27 cellular contexts compared by ENCODE assay signal in the genomic region with DNA sequence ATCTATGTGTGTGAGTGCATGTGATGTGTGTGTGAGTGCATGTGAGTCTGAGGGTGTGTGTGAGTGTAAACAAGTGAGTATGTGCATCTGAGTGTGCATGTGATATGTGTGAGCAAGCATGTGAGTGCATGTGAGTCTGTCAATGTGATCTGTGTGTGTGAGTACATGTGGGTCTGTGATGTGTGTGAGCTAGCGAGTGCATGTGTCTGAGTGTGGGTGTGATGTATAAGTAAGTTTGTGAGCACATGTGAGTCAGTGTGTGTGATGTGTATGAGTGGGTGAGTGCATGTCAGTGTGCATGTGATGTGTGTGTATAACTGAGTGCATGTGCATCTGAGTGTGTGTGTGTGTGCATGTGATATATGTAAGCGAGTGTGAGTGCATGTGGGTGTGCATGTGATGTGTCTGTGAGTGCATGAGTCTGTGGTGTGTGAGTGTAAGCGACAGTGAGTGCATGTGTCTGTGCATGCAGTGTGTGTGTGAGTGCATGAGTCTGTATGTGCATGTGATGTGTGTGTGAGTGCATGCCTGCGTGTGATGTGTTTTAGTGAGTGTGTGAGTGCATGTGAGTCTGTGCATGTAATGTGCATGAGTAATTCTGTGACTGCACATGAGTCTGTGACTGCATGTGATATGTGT. TPM values are rescaled to one million over a fixed set of nuclear protein-coding genes. Genes with fewer than 3 reads are reported as not detected.
DNase-seq lines count a peak whose midpoint lies in the region; FAIRE-seq and TF ChIP-seq lines count a peak whose summit lies in the region.
"Had no signal": no experiment of that assay in that cellular context is flagged by ENCODE, and none has a peak within 500 bp of the region (broad histone marks: within the 10 kb centered on the region; RNA-seq: fewer than 3 reads in every experiment).

No MANE protein-coding gene starts in this region.

- peak; percentile 52 for FAIRE-seq in astrocyte (lab: Jason Lieb, UNC)
- no peak for FAIRE-seq in small intestine (lab: Jason Lieb, UNC)
- FAIRE-seq in H54 (lab: Jason Lieb, UNC): no peak
- FAIRE-seq: G401.6, GM19239 had no signal

- no peak overlapping the region for H2AK5ac ChIP-seq in mesenchymal stem cell (ENCODE audit: low read length, severe bottlenecking)

- H3K4me2 ChIP-seq in astrocyte (ENCODE audit: low read length) (no peak overlapping the region), mesenchymal stem cell (ENCODE audit: low read length, poor library complexity, severe bottlenecking) (no peak overlapping the region)

- H2BK120ac ChIP-seq in mesenchymal stem cell (ENCODE audit: low read depth, low read length): no peak overlapping the region

- peak overlapping the region; percentile 60 to 99 for H3K18ac ChIP-seq in mesenchymal stem cell (ENCODE audit: low read depth in 1 of 2, low read length in 2 of 2)

- peak; percentile 34 for DNase-seq in activated CD4-positive, alpha-beta T cell treated with anti-CD3 and anti-CD28 coated beads, Interleukin-2, amount 10 ng/mL, durations not matched to agents 24 days and 14 days
- no peak for DNase-seq in activated CD4-positive, alpha-beta T cell treated with anti-CD3 and anti-CD28 coated beads for 48 hours
- DNase-seq in astrocyte (ENCODE audit: low read depth) (no peak), mesenchymal stem cell (no peak), vagina (ENCODE audit: extremely low spot score in 2 of 2) (no peak), small intestine (no peak), H54 (ENCODE audit: insufficient read length, low spot score) (no peak), MCF 10A (ENCODE audit: unreplicated experiment) (no peak)
- DNase-seq: Caco-2; CD8-positive, alpha-beta T cell; H7; HFFc6; NCI-H1092 treated with DMSO at 0.1 percent for 48 hours; NCI-H1436; NCI-H187; NCI-H2081 treated with DMSO at 0.1 percent for 48 hours; NCI-H2171; NCI-H226; NCI-H510A; NCI-H69; SHP77 treated with DMSO at 0.1 percent for 48 hours had no signal

- H3K27ac ChIP-seq in astrocyte (ENCODE audit: low read depth, low read length) (no peak overlapping the region), mesenchymal stem cell (ENCODE audit: low read length, poor library complexity, severe bottlenecking) (no peak overlapping the region), vagina (peak overlapping the region; percentile 98), small intestine (ENCODE audit: low read depth in 1 of 2, low read length in 1 of 2) (no peak overlapping the region)
- H3K27ac ChIP-seq: 22Rv1, C4-2B had no signal

- H3K4me1 Mint-ChIP-seq in activated CD4-positive, alpha-beta T cell treated with anti-CD3 and anti-CD28 coated beads, Interleukin-2, amount 10 ng/mL, durations not matched to agents 24 days and 14 days: no peaks in the 10 kb centered on the region
- H3K4me1 Mint-ChIP-seq in astrocyte (ENCODE audit: low read depth, unreplicated experiment): peaks cover 8% of the 10 kb centered on the region
- H3K4me1 Mint-ChIP-seq in MCF 10A (ENCODE audit: insufficient read depth, unreplicated experiment): no peaks in the 10 kb centered on the region
- H3K4me1 Mint-ChIP-seq: B cell, IgD-negative memory B cell had no signal

- H3K4me1 ChIP-seq in astrocyte (ENCODE audit: insufficient read depth, low read length) (peaks cover 13% of the 10 kb centered on the region), mesenchymal stem cell (ENCODE audit: control insufficient read depth, insufficient read depth, low read depth, low read length) (peaks cover 24% of the 10 kb centered on the region), vagina (peaks cover 42% of the 10 kb centered on the region), small intestine (ENCODE audit: control insufficient read depth in 2 of 2, insufficient read depth in 1 of 2, low read depth in 1 of 2, low read length in 1 of 2) (no peaks in the 10 kb centered on the region)
- H3K4me1 ChIP-seq: Caco-2 had no signal

- TF ChIP-seq CTCF in astrocyte (IDR thresholded peaks at IDR 0.05; ENCODE audit: insufficient read depth, low read depth, low read length) (no peak), vagina (IDR thresholded peaks at IDR 0.05) (no peak), MCF 10A (IDR thresholded peaks at IDR 0.05; ENCODE audit: unreplicated experiment) (no peak)

- H3K4me3 ChIP-seq in astrocyte (ENCODE audit: insufficient read depth, low read depth, low read length) (no peak overlapping the region), mesenchymal stem cell (ENCODE audit: insufficient read depth in 1 of 2, low read depth in 1 of 2, low read length in 2 of 2) (peak overlapping the region in 1 of 2 experiments; percentile 0), vagina (peak overlapping the region in 1 of 2 donors; percentile 17), small intestine (ENCODE audit: low read depth in 1 of 2, low read length in 2 of 2) (no peak overlapping the region)

- no peak overlapping the region for H2BK15ac ChIP-seq in mesenchymal stem cell (ENCODE audit: low read depth, poor library complexity, severe bottlenecking)

- no peak overlapping the region for H3K4me3 Mint-ChIP-seq in activated CD4-positive, alpha-beta T cell treated with anti-CD3 and anti-CD28 coated beads, Interleukin-2, amount 10 ng/mL, durations not matched to agents 24 days and 14 days
- H3K4me3 Mint-ChIP-seq in astrocyte (ENCODE audit: unreplicated experiment) (no peak overlapping the region), MCF 10A (ENCODE audit: unreplicated experiment) (no peak overlapping the region)
- H3K4me3 Mint-ChIP-seq: B cell; CD8-positive, alpha-beta T cell; HFFc6; IgD-negative memory B cell had no signal

- H4K8ac ChIP-seq in mesenchymal stem cell (ENCODE audit: low read length): peak overlapping the region; percentile 21

- H3K36me3 Mint-ChIP-seq in activated CD4-positive, alpha-beta T cell treated with anti-CD3 and anti-CD28 coated beads, Interleukin-2, amount 10 ng/mL, durations not matched to agents 24 days and 14 days (ENCODE audit: low read depth): no peaks in the 10 kb centered on the region
- H3K36me3 Mint-ChIP-seq in astrocyte (ENCODE audit: low read depth, unreplicated experiment) (no peaks in the 10 kb centered on the region), MCF 10A (ENCODE audit: insufficient read depth, unreplicated experiment) (no peaks in the 10 kb centered on the region)
- H3K36me3 Mint-ChIP-seq: CD8-positive, alpha-beta T cell had no signal

- no peaks in the 10 kb centered on the region for H3K27me3 ChIP-seq in astrocyte (ENCODE audit: insufficient read depth, low read length)
- H3K27me3 ChIP-seq in mesenchymal stem cell (ENCODE audit: control insufficient read depth in 1 of 2, insufficient read depth in 1 of 2, low read length in 2 of 2): no peaks in the 10 kb centered on the region
- H3K27me3 ChIP-seq in vagina: no peaks in the 10 kb centered on the region
- H3K27me3 ChIP-seq in small intestine (ENCODE audit: control insufficient read depth in 2 of 2, insufficient read depth in 2 of 2, low read length in 2 of 2): no peaks in the 10 kb centered on the region

- POLR2A ChIA-PET in MCF 10A (lab: Yijun Ruan, JAX): no interaction called here

- peak overlapping the region; percentile 70 to 100 for H2BK12ac ChIP-seq in mesenchymal stem cell (ENCODE audit: low read length in 2 of 2)

- no peak overlapping the region for H3K23ac ChIP-seq in mesenchymal stem cell (ENCODE audit: low read length in 2 of 2)

- peak overlapping the region; percentile 5 for H4K91ac ChIP-seq in mesenchymal stem cell (ENCODE audit: low read length)

- BruUV-seq in MCF 10A (replicated peaks; lab: Mats Ljungman, UMichigan): no TSS peak

- intact Hi-C loops in activated CD4-positive, alpha-beta T cell treated with anti-CD3 and anti-CD28 coated beads, Interleukin-2, amount 10 ng/mL, durations not matched to agents 24 days and 14 days (cut with micrococcal nuclease): no loop called here
- intact Hi-C loops in vagina (cut with DNase I) (loop anchor here (10.0 kb wide), 1 partner anchor 445 kb away; no protein-coding TSS in a partner anchor), MCF 10A (cut with micrococcal nuclease) (loop anchor here (2.0 kb wide), 1 partner anchor 37 kb away; no protein-coding TSS in a partner anchor)

- no peaks in the 10 kb centered on the region for H4K20me1 ChIP-seq in astrocyte (ENCODE audit: insufficient read depth, low read length)

- H3K14ac ChIP-seq in mesenchymal stem cell (ENCODE audit: low read length in 2 of 2): peak overlapping the region in 1 of 2 experiments; percentile 94

- no peaks in the 10 kb centered on the region for H3K79me1 ChIP-seq in mesenchymal stem cell (replicated peaks; ENCODE audit: low read length, poor library complexity, severe bottlenecking)

- no peak overlapping the region for H3K9ac ChIP-seq in astrocyte (ENCODE audit: low read length)
- H3K9ac ChIP-seq in mesenchymal stem cell (ENCODE audit: low read length): no peak overlapping the region

- H3K4ac ChIP-seq in mesenchymal stem cell (ENCODE audit: low read depth in 1 of 2, low read length in 2 of 2): peak overlapping the region in 1 of 2 experiments; percentile 93

- CTCF ChIA-PET in MCF 10A (lab: Yijun Ruan, JAX): no interaction called here

- H3K27ac Mint-ChIP-seq in activated CD4-positive, alpha-beta T cell treated with anti-CD3 and anti-CD28 coated beads, Interleukin-2, amount 10 ng/mL, durations not matched to agents 24 days and 14 days: no peak overlapping the region
- H3K27ac Mint-ChIP-seq in astrocyte (ENCODE audit: unreplicated experiment): no peak overlapping the region
- no peak overlapping the region for H3K27ac Mint-ChIP-seq in MCF 10A (ENCODE audit: low read depth, unreplicated experiment)
- H3K27ac Mint-ChIP-seq: B cell; CD8-positive, alpha-beta T cell; HFFc6; IgD-negative memory B cell had no signal

- H2BK5ac ChIP-seq in mesenchymal stem cell (ENCODE audit: low read depth, low read length, poor library complexity, severe bottlenecking): no peak overlapping the region

- H2AFZ ChIP-seq in astrocyte (ENCODE audit: low read depth, low read length) (no peak overlapping the region), mesenchymal stem cell (ENCODE audit: low read depth, low read length) (no peak overlapping the region)

- TF ChIP-seq POLR2A in vagina (IDR thresholded peaks at IDR 0.05) (no peak), H54 (IDR thresholded peaks at IDR 0.05; ENCODE audit: low read depth, low read length) (no peak)

- no peaks in the 10 kb centered on the region for H3K9me3 Mint-ChIP-seq in activated CD4-positive, alpha-beta T cell treated with anti-CD3 and anti-CD28 coated beads, Interleukin-2, amount 10 ng/mL, durations not matched to agents 24 days and 14 days
- H3K9me3 Mint-ChIP-seq in astrocyte (ENCODE audit: unreplicated experiment) (no peaks in the 10 kb centered on the region), MCF 10A (ENCODE audit: unreplicated experiment) (no peaks in the 10 kb centered on the region)
- H3K9me3 Mint-ChIP-seq: CD8-positive, alpha-beta T cell; IgD-negative memory B cell had no signal

- H3K36me3 ChIP-seq in astrocyte (ENCODE audit: insufficient read depth, low read length): no peaks in the 10 kb centered on the region
- no peaks in the 10 kb centered on the region for H3K36me3 ChIP-seq in mesenchymal stem cell (ENCODE audit: control insufficient read depth in 1 of 2, insufficient read depth in 2 of 2, low read depth in 1 of 2, low read length in 2 of 2)
- no peaks in the 10 kb centered on the region for H3K36me3 ChIP-seq in vagina
- no peaks in the 10 kb centered on the region for H3K36me3 ChIP-seq in small intestine (ENCODE audit: control insufficient read depth in 2 of 2, insufficient read depth in 2 of 2, low read length in 2 of 2)

- no peaks in the 10 kb centered on the region for H3K27me3 Mint-ChIP-seq in activated CD4-positive, alpha-beta T cell treated with anti-CD3 and anti-CD28 coated beads, Interleukin-2, amount 10 ng/mL, durations not matched to agents 24 days and 14 days
- H3K27me3 Mint-ChIP-seq in astrocyte (ENCODE audit: low read depth, unreplicated experiment): no peaks in the 10 kb centered on the region
- H3K27me3 Mint-ChIP-seq in MCF 10A (ENCODE audit: insufficient read depth, unreplicated experiment): no peaks in the 10 kb centered on the region
- H3K27me3 Mint-ChIP-seq: B cell, IgD-negative memory B cell had no signal

- 98% methylated on average over 4 of the region's 4 CpGs for WGBS in mesenchymal stem cell
- WGBS in small intestine, 3 donors: 96 to 98% (median 97%) methylated on average over 4 of the region's 4 CpGs

- H3K79me2 ChIP-seq in astrocyte (ENCODE audit: insufficient read depth, low read length): no peaks in the 10 kb centered on the region

- H3K9me3 ChIP-seq in astrocyte (ENCODE audit: insufficient read depth, low read depth, low read length) (peaks cover 10% of the 10 kb centered on the region), mesenchymal stem cell (ENCODE audit: control insufficient read depth, low read length) (peaks cover 17% of the 10 kb centered on the region), vagina (no peaks in the 10 kb centered on the region), small intestine (ENCODE audit: control insufficient read depth, low read depth) (no peaks in the 10 kb centered on the region)
- H3K9me3 ChIP-seq: Caco-2 had no signal

RNA-seq across cellular contexts. Expression of a gene that starts 44.1 kb away (rescaled TPM):
- total RNA-seq in activated CD4-positive, alpha-beta T cell treated with anti-CD3 and anti-CD28 coated beads, Interleukin-2, amount 10 ng/mL, durations not matched to agents 24 days and 14 days: 60.1 and 67.5 TPM in 2 replicates
- total RNA-seq in astrocyte: 76.1 and 88.3 TPM in 2 replicates
- polyA plus RNA-seq in mesenchymal stem cell (2013, experiment 1 of 2): 45.9 TPM
- polyA plus RNA-seq in mesenchymal stem cell (2013, experiment 2 of 2): 46.7 TPM
- 46.9 TPM for total RNA-seq in vagina
- 10 to 100 TPM; 18.9 to 32.1 (median 21.9) TPM for polyA plus RNA-seq in small intestine
- total RNA-seq in MCF 10A (2022): 249 and 274 TPM in 2 replicates
